ENCODE assay signal across 27 cellular contexts in genomic region chr2:66264354-66264753, GRCh38.
"Had no signal": no experiment of that assay in that cellular context is flagged by ENCODE, and none has a peak within 500 bp of the region (broad histone marks: within the 10 kb centered on the region; RNA-seq: fewer than 3 reads in every experiment).

No MANE protein-coding gene starts in this region.

- DNase-seq: stimulated activated CD4-positive, alpha-beta T cell treated with anti-CD3 and anti-CD28 coated beads, Interleukin-2, amount 100 ng/mL, for 48 hours; stimulated activated CD4-positive, alpha-beta T cell treated with anti-CD3 and anti-CD28 coated beads, Interleukin-4, amount 100 ng/mL, for 1 hour; stimulated activated CD4-positive, alpha-beta T cell treated with anti-CD3 and anti-CD28 coated beads, Interleukin-4, amount 100 ng/mL, for 24 hours; stimulated activated CD4-positive, alpha-beta T cell treated with anti-CD3 and anti-CD28 coated beads, Interleukin-4, amount 100 ng/mL, for 4 hours; stimulated activated CD8-positive, alpha-beta memory T cell treated with anti-CD3 and anti-CD28 coated beads, Interleukin-4, amount 100 ng/mL, for 48 hours; stimulated activated naive B cell treated with anti-CD40 and anti-IgM and Interleukin-4, amounts not matched to agents 10 μg/mL and 1 μg/mL and 100 μg/mL, for 72 hours; stimulated activated naive CD4-positive, alpha-beta T cell; stimulated activated naive CD4-positive, alpha-beta T cell treated with Interleukin-2 at 50 U/mL for 16 hours; stimulated activated naive CD8-positive, alpha-beta T cell treated with anti-CD3 and anti-CD28 coated beads, Interleukin-15, amount 100 ng/mL, for 72 hours; stimulated activated naive CD8-positive, alpha-beta T cell treated with anti-CD3 and anti-CD28 coated beads, Interleukin-15, Interleukin-2, amounts not matched to agents 100 U/mL and 50 U/mL, for 24 hours; stomach; substantia nigra; testis; thyroid gland; tibial artery; transverse colon; trophoblast cell; upper lobe of left lung; upper lobe of right lung; uterus had no signal

- FAIRE-seq: urothelium cell line had no signal

- H3K27me3 ChIP-seq: stomach, suprapubic skin, testis, thyroid gland, tibial artery, tibial nerve, transverse colon, upper lobe of left lung, upper lobe of right lung, uterus, vagina had no signal

- H3K36me3 ChIP-seq: stomach, suprapubic skin, thoracic aorta, thyroid gland, tibial artery, tibial nerve, transverse colon, upper lobe of left lung, upper lobe of right lung, uterus, vagina had no signal

- H3K4me3 ChIP-seq: stomach, suprapubic skin, testis, thoracic aorta, thyroid gland, tibial artery, tibial nerve, transverse colon, upper lobe of left lung, upper lobe of right lung, uterus, vagina had no signal

- ATAC-seq: stimulated activated effector memory CD8-positive, alpha-beta T cell treated with anti-CD3 and anti-CD28 coated beads, Interleukin-12 subunit alpha, Interleukin-12 subunit beta, amount 100 ng/mL, for 72 hours; stimulated activated memory B cell treated with anti-CD40 and anti-IgM and Interleukin-4, amounts not matched to agents 10 μg/mL and 1 μg/mL and 100 μg/mL, for 72 hours; stimulated activated naive B cell treated with anti-CD40 and anti-IgM and Interleukin-4, amounts not matched to agents 10 μg/mL and 1 μg/mL and 100 μg/mL, for 72 hours; stimulated activated naive CD8-positive, alpha-beta T cell treated with anti-CD3 and anti-CD28 coated beads, Interleukin-15, amount 100 ng/mL, for 72 hours; stimulated activated naive CD8-positive, alpha-beta T cell treated with anti-CD3 and anti-CD28 coated beads, Interleukin-15, Interleukin-2, amounts not matched to agents 100 U/mL and 50 U/mL, for 24 hours; upper lobe of right lung had no signal

- H3K4me1 ChIP-seq: stomach, suprapubic skin, testis, thyroid gland, tibial artery, tibial nerve, transverse colon, upper lobe of left lung, upper lobe of right lung, uterus, vagina had no signal

- H3K9me3 ChIP-seq: stomach, suprapubic skin, testis, thoracic aorta, thyroid gland, tibial artery, transverse colon, upper lobe of left lung, upper lobe of right lung, uterus, vagina had no signal

- H3K27ac ChIP-seq: stomach, suprapubic skin, testis, thoracic aorta, thyroid gland, tibial artery, tibial nerve, transverse colon, upper lobe of left lung, upper lobe of right lung, uterus, vagina had no signal
